10 cellular contexts compared by ENCODE assay signal in the genomic region with DNA sequence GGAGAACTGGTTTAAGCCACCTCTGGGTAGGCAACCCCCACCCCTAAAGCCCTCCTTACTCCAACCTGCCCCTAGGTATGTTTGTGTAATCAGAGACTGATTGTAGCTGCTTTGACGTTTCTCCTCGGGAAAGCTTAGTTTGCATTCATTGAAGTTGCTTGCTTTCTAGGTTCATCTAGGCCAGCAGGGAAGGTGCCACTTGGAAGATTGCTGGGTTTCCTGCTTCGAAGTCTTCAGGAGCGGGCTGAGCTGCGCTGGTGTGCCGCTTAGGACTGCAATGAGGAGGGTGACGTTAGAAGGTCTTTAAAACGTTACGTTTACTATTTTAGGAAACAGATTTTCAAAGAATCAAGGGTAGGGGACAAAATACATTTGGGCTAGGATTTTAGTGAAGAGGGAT.
DNase-seq lines count a peak whose midpoint lies in the region; ATAC-seq and TF ChIP-seq lines count a peak whose summit lies in the region.
"Had no signal": no experiment of that assay in that cellular context is flagged by ENCODE, and none has a peak within 500 bp of the region (broad histone marks: within the 10 kb centered on the region; RNA-seq: fewer than 3 reads in every experiment).

No MANE protein-coding gene starts in this region.

- H3K9me3 ChIP-seq in heart right ventricle: no peaks in the 10 kb centered on the region
- H3K9me3 ChIP-seq in upper lobe of right lung: no peaks in the 10 kb centered on the region

- H3K27me3 ChIP-seq in heart right ventricle (peaks cover 0 to 100% (median 99%) of the 10 kb centered on the region in 7 donors), upper lobe of right lung (peaks cover 78% of the 10 kb centered on the region)

- DNase-seq in heart right ventricle (no peak), Right ventricle myocardium superior (no peak), left kidney (ENCODE audit: low read depth, low spot score) (peak; percentile 44), upper lobe of right lung (no peak), putamen (ENCODE audit: low spot score) (no peak), inferior parietal cortex (ENCODE audit: extremely low spot score) (no peak), OCI-M1 (lab: John Stamatoyannopoulos, UW) (no peak)
- DNase-seq in activated T-helper 2 cell treated with anti-CD3 and anti-CD28 coated beads, Interferon-gamma antibody, Interleukin-2, Interleukin-4, amounts not matched to agents 10 μg/mL and 5 μg/mL and 100 μg/mL, durations not matched to agents 14 hours and 24 hours and 36 hours (ENCODE audit: low spot score): no peak
- DNase-seq: left cardiac atrium had no signal

- intact Hi-C loops in heart right ventricle (cut with DNase I): loop anchor here in 6 of 10 donors (2.0 to 10.0 kb wide), 9 partner anchors 91 to 509 kb away; partner anchors contain the start of gene PRDM1 (in 6 of the 6)
- intact Hi-C loops in Right ventricle myocardium superior (cut with DNase I): loop anchor here (10.0 kb wide), 2 partner anchors 91 to 509 kb away; partner anchors contain the start of gene PRDM1
- intact Hi-C loops in activated T-helper 2 cell treated with anti-CD3 and anti-CD28 coated beads, Interferon-gamma antibody, Interleukin-2, Interleukin-4, amounts not matched to agents 10 μg/mL and 5 μg/mL and 100 μg/mL, durations not matched to agents 14 hours and 24 hours and 36 hours (cut with micrococcal nuclease): loop anchor here (2.0 to 5.0 kb wide), 7 partner anchors 15 to 519 kb away; no protein-coding TSS in a partner anchor
- intact Hi-C loops in upper lobe of right lung (cut with DNase I): no loop called here

- no peaks in the 10 kb centered on the region for H3K9me3 Mint-ChIP-seq in activated T-helper 2 cell treated with anti-CD3 and anti-CD28 coated beads, Interferon-gamma antibody, Interleukin-2, Interleukin-4, amounts not matched to agents 10 μg/mL and 5 μg/mL and 100 μg/mL, durations not matched to agents 14 hours and 24 hours and 36 hours

- H3K4me3 ChIP-seq in heart right ventricle: peak overlapping the region in 7 of 10 donors; percentile 41 to 74 (median 63)
- H3K4me3 ChIP-seq in upper lobe of right lung: peak overlapping the region; percentile 69

- H3K4me1 Mint-ChIP-seq in activated T-helper 2 cell treated with anti-CD3 and anti-CD28 coated beads, Interferon-gamma antibody, Interleukin-2, Interleukin-4, amounts not matched to agents 10 μg/mL and 5 μg/mL and 100 μg/mL, durations not matched to agents 14 hours and 24 hours and 36 hours (ENCODE audit: low read depth): peaks cover 51% of the 10 kb centered on the region

- H3K36me3 ChIP-seq in heart right ventricle: no peaks in the 10 kb centered on the region
- no peaks in the 10 kb centered on the region for H3K36me3 ChIP-seq in upper lobe of right lung
- H3K36me3 ChIP-seq: BLaER1 had no signal

- WGBS in heart right ventricle, 2 donors: 10 to 21% methylated on average over 9 of the region's 9 CpGs

- TF ChIP-seq CTCF in heart right ventricle (IDR thresholded peaks at IDR 0.05) (no peak), upper lobe of right lung (IDR thresholded peaks at IDR 0.05) (no peak)

- no peaks in the 10 kb centered on the region for H3K36me3 Mint-ChIP-seq in activated T-helper 2 cell treated with anti-CD3 and anti-CD28 coated beads, Interferon-gamma antibody, Interleukin-2, Interleukin-4, amounts not matched to agents 10 μg/mL and 5 μg/mL and 100 μg/mL, durations not matched to agents 14 hours and 24 hours and 36 hours (ENCODE audit: low read depth)

- peak overlapping the region; percentile 81 for H3K27ac Mint-ChIP-seq in activated T-helper 2 cell treated with anti-CD3 and anti-CD28 coated beads, Interferon-gamma antibody, Interleukin-2, Interleukin-4, amounts not matched to agents 10 μg/mL and 5 μg/mL and 100 μg/mL, durations not matched to agents 14 hours and 24 hours and 36 hours

- peaks cover 26% of the 10 kb centered on the region for H3K27me3 Mint-ChIP-seq in activated T-helper 2 cell treated with anti-CD3 and anti-CD28 coated beads, Interferon-gamma antibody, Interleukin-2, Interleukin-4, amounts not matched to agents 10 μg/mL and 5 μg/mL and 100 μg/mL, durations not matched to agents 14 hours and 24 hours and 36 hours (ENCODE audit: low read depth)

- H3K4me1 ChIP-seq in heart right ventricle (peaks cover 3 to 44% (median 34%) of the 10 kb centered on the region in 9 donors), upper lobe of right lung (peaks cover 7% of the 10 kb centered on the region)

- H3K4me3 Mint-ChIP-seq in activated T-helper 2 cell treated with anti-CD3 and anti-CD28 coated beads, Interferon-gamma antibody, Interleukin-2, Interleukin-4, amounts not matched to agents 10 μg/mL and 5 μg/mL and 100 μg/mL, durations not matched to agents 14 hours and 24 hours and 36 hours (ENCODE audit: low read depth): peak overlapping the region; percentile 94

- ATAC-seq in heart right ventricle (peak in 1 of 8 donors; percentile 37), Right ventricle myocardium superior (ENCODE audit: poor library complexity) (no peak), upper lobe of right lung (no peak)

- H3K27ac ChIP-seq in heart right ventricle (peak overlapping the region in 5 of 10 donors; percentile 67 to 93 (median 76)), upper lobe of right lung (peak overlapping the region; percentile 86)
- H3K27ac ChIP-seq: BLaER1 had no signal
